ENCODE assay signal across 1 cellular context in genomic region chrX:103385283-103385830, GRCh38. TPM values are rescaled to one million over a fixed set of nuclear protein-coding genes. Genes with fewer than 3 reads are reported as not detected.
"Had no signal": no experiment of that assay in that cellular context is flagged by ENCODE, and none has a peak within 500 bp of the region (broad histone marks: within the 10 kb centered on the region; RNA-seq: fewer than 3 reads in every experiment).

No MANE protein-coding gene starts in this region.

RNA-seq across cellular contexts. Expression of gene TCEAL7, which starts 55.3 kb away (rescaled TPM):
- total RNA-seq: naive thymus-derived CD8-positive, alpha-beta T cell had no signal
- polyA plus RNA-seq: naive thymus-derived CD8-positive, alpha-beta T cell had no signal
